In genomic region chr2:65574911-65575444, GRCh38 we compare ENCODE assay signal across 20 cellular contexts.
DNase-seq lines count a peak whose midpoint lies in the region; ATAC-seq and TF ChIP-seq lines count a peak whose summit lies in the region.
"Had no signal": no experiment of that assay in that cellular context is flagged by ENCODE, and none has a peak within 500 bp of the region (broad histone marks: within the 10 kb centered on the region; RNA-seq: fewer than 3 reads in every experiment).

No MANE protein-coding gene starts in this region.

- H3K79me1 ChIP-seq in neuronal stem cell (ENCODE audit: low read depth, low read length) = no peaks in the 10 kb centered on the region

- TF ChIP-seq POLR2A in uterus (IDR thresholded peaks at IDR 0.05) = no peak

- no peak overlapping the region for H2BK12ac ChIP-seq in neuronal stem cell (ENCODE audit: low read length)

- H3K4me3 Mint-ChIP-seq in endodermal cell = no peak overlapping the region
- H3K4me3 Mint-ChIP-seq: CD8-positive, alpha-beta memory T cell; naive thymus-derived CD4-positive, alpha-beta T cell had no signal

- no peak overlapping the region for H2BK15ac ChIP-seq in neuronal stem cell (ENCODE audit: low read length)

- H3K9me3 ChIP-seq in endodermal cell (ENCODE audit: control insufficient read depth, low read length) (no peaks in the 10 kb centered on the region), neuronal stem cell (replicated peaks in 1 of 2; ENCODE audit: control insufficient read depth in 2 of 2, insufficient read depth in 1 of 2, low read depth in 1 of 2, low read length in 2 of 2) (no peaks in the 10 kb centered on the region), uterus (no peaks in the 10 kb centered on the region)

- no peak overlapping the region for H2BK5ac ChIP-seq in neuronal stem cell (ENCODE audit: low read length)

- H3K4me1 Mint-ChIP-seq in endodermal cell = peaks cover 24% of the 10 kb centered on the region

- no peaks in the 10 kb centered on the region for H3K36me3 Mint-ChIP-seq in endodermal cell (ENCODE audit: low read depth)
- H3K36me3 Mint-ChIP-seq: CD8-positive, alpha-beta memory T cell; naive thymus-derived CD4-positive, alpha-beta T cell had no signal

- H4K8ac ChIP-seq in neuronal stem cell (ENCODE audit: low read depth, low read length) = no peak overlapping the region

- H2AFZ ChIP-seq in neuronal stem cell (ENCODE audit: low read length) = peak overlapping the region; percentile 61

- H3K4me2 ChIP-seq in neuronal stem cell (ENCODE audit: insufficient read depth, low read length, poor library complexity, severe bottlenecking) = no peak overlapping the region

- no peak overlapping the region for H3K4ac ChIP-seq in neuronal stem cell (ENCODE audit: low read length)

- H3K27me3 Mint-ChIP-seq in endodermal cell (ENCODE audit: insufficient read depth) = no peaks in the 10 kb centered on the region

- intact Hi-C loops in Right ventricle myocardium superior (cut with DNase I) (no loop called here), cardiac septum (cut with DNase I) (loop anchor here (5.0 kb wide), 1 partner anchor 658 kb away; no protein-coding TSS in a partner anchor), uterus (cut with DNase I; ENCODE audit: low total_unique reads) (no loop called here)

- no peak overlapping the region for H2BK120ac ChIP-seq in neuronal stem cell (ENCODE audit: low read depth, low read length)

- H3K18ac ChIP-seq in neuronal stem cell (ENCODE audit: low read length) = no peak overlapping the region

- H3K9me3 Mint-ChIP-seq in endodermal cell = no peaks in the 10 kb centered on the region
- H3K9me3 Mint-ChIP-seq: CD8-positive, alpha-beta memory T cell; naive thymus-derived CD4-positive, alpha-beta T cell had no signal

- H3K9ac ChIP-seq in endodermal cell (ENCODE audit: extremely low read depth, low read length, poor library complexity, severe bottlenecking) (no peak overlapping the region), neuronal stem cell (ENCODE audit: low read depth, low read length, poor library complexity) (no peak overlapping the region)

- peak overlapping the region; percentile 80 for H3K27ac Mint-ChIP-seq in endodermal cell
- H3K27ac Mint-ChIP-seq: CD8-positive, alpha-beta memory T cell; naive thymus-derived CD4-positive, alpha-beta T cell had no signal

- no peak overlapping the region for H4K91ac ChIP-seq in neuronal stem cell (ENCODE audit: low read depth, low read length, poor library complexity)

- no peak overlapping the region for H2AK5ac ChIP-seq in neuronal stem cell (ENCODE audit: low read depth, low read length)

- WGBS in endodermal cell (ENCODE audit: insufficient coverage in 1 of 2, insufficient read length in 1 of 2), 2 experiments = 92 to 100% methylated on average over 1 to 5 of the region's 5 CpGs
- no CpG with 5 or more reads among the region's 5 CpGs for WGBS in neuronal stem cell (ENCODE audit: extremely low coverage in 2 of 2, insufficient read length in 2 of 2, insufficient replicate concordance in 1 of 2), 2 donors

- H3K23ac ChIP-seq in neuronal stem cell (ENCODE audit: low read depth, low read length, poor library complexity) = no peak overlapping the region

- peak; percentile 26 for ATAC-seq in Right ventricle myocardium superior (ENCODE audit: poor library complexity)
- ATAC-seq: naive thymus-derived CD4-positive, alpha-beta T cell had no signal

- H3K36me3 ChIP-seq in endodermal cell (ENCODE audit: control insufficient read depth, insufficient read depth, low read length) (no peaks in the 10 kb centered on the region), neuronal stem cell (replicated peaks in 1 of 2; ENCODE audit: control insufficient read depth in 2 of 2, insufficient read depth in 2 of 2, low read length in 2 of 2) (no peaks in the 10 kb centered on the region), uterus (no peaks in the 10 kb centered on the region)

- DNase-seq in Right ventricle myocardium superior (no peak), cardiac septum (ENCODE audit: low spot score) (no peak), endodermal cell (peak; percentile 41), neuronal stem cell (ENCODE audit: low spot score) (no peak), uterus (no peak), germinal center (ENCODE audit: low spot score) (no peak), ecto neural progenitor cell (ENCODE audit: low spot score) (no peak), NCI-H1417 treated with DMSO at 0.1 percent for 48 hours (lab: John Stamatoyannopoulos, UW) (no peak)
- DNase-seq: ACHN; activated gamma-delta T cell; amniotic stem cell; CD8-positive, alpha-beta memory T cell; H7; naive thymus-derived CD4-positive, alpha-beta T cell; NCI-H187; NCI-H446 treated with DMSO at 0.1 percent for 48 hours; SHP77; stimulated activated CD4-positive, alpha-beta T cell treated with anti-CD3 and anti-CD28 coated beads, Interleukin-15, amount 100 ng/mL, for 24 hours; stimulated activated naive CD4-positive, alpha-beta T cell treated with Interleukin-2 at 50 U/mL for 16 hours; T1000 had no signal

- H3K27ac ChIP-seq in endodermal cell (ENCODE audit: low read depth, low read length) = no peak overlapping the region
- no peak overlapping the region for H3K27ac ChIP-seq in neuronal stem cell (replicated peaks; ENCODE audit: low read length)
- peak overlapping the region; percentile 0 to 43 for H3K27ac ChIP-seq in uterus

- no peak overlapping the region for H3K4me3 ChIP-seq in endodermal cell (ENCODE audit: low read length)
- H3K4me3 ChIP-seq in neuronal stem cell (ENCODE audit: low read length in 2 of 2) = no peak overlapping the region
- no peak overlapping the region for H3K4me3 ChIP-seq in uterus

- TF ChIP-seq CTCF in endodermal cell (conservative IDR thresholded peaks at IDR 0.05) = no peak
- no peak for TF ChIP-seq CTCF in uterus (IDR thresholded peaks at IDR 0.05)

- H3K27me3 ChIP-seq in endodermal cell (ENCODE audit: control insufficient read depth, insufficient read depth, low read length, poor library complexity, severe bottlenecking) (no peaks in the 10 kb centered on the region), neuronal stem cell (ENCODE audit: control insufficient read depth in 3 of 3, insufficient read depth in 3 of 3, low read depth in 1 of 3, low read length in 3 of 3) (no peaks in the 10 kb centered on the region), uterus (no peaks in the 10 kb centered on the region)

- peaks cover 9% of the 10 kb centered on the region for H3K4me1 ChIP-seq in endodermal cell (ENCODE audit: control insufficient read depth, insufficient read depth, low read length)
- peaks cover 5 to 7% of the 10 kb centered on the region in 2 donors for H3K4me1 ChIP-seq in neuronal stem cell (ENCODE audit: control insufficient read depth in 2 of 2, insufficient read depth in 1 of 2, low read depth in 1 of 2, low read length in 2 of 2)
- no peaks in the 10 kb centered on the region for H3K4me1 ChIP-seq in uterus

- H3K14ac ChIP-seq in neuronal stem cell (ENCODE audit: low read length) = no peak overlapping the region

Comparison
In these comparisons a context has a peak if more than half of its experiments do, and no peak if none do; other contexts are left out.
1. H3K27ac ChIP-seq: peak in uterus (2 of 2); none in endodermal cell (single experiment) and neuronal stem cell (single experiment).